ENCODE assay signal across 21 cellular contexts in genomic region chr17:41882756-41883155, GRCh38. TPM values are rescaled to one million over a fixed set of nuclear protein-coding genes. Genes with fewer than 3 reads are reported as not detected.
A peak's percentile ranks its signal among the peaks of the same experiment; 100 is the strongest.
DNase-seq lines count a peak whose midpoint lies in the region; ATAC-seq lines count a peak whose summit lies in the region.
"Had no signal": no experiment of that assay in that cellular context is flagged by ENCODE, and none has a peak within 500 bp of the region (broad histone marks: within the 10 kb centered on the region; RNA-seq: fewer than 3 reads in every experiment).

No MANE protein-coding gene starts in this region.

- H3K27me3 Mint-ChIP-seq in activated naive CD4-positive, alpha-beta T cell treated with anti-CD3 and anti-CD28 coated beads, Interleukin-2, amount 10 ng/mL, durations not matched to agents 7 days and 5 days = no peaks in the 10 kb centered on the region
- no peaks in the 10 kb centered on the region for H3K27me3 Mint-ChIP-seq in activated T-helper 2 cell treated with anti-CD3 and anti-CD28 coated beads, Interferon-gamma antibody, Interleukin-2, Interleukin-4, amounts not matched to agents 10 μg/mL and 5 μg/mL and 100 μg/mL, durations not matched to agents 14 hours and 24 hours and 36 hours (ENCODE audit: low read depth)
- H3K27me3 Mint-ChIP-seq in stimulated activated naive B cell treated with anti-CD40 and anti-IgM and Interleukin-4, amounts not matched to agents 10 μg/mL and 1 μg/mL and 100 μg/mL, for 72 hours = no peaks in the 10 kb centered on the region
- H3K27me3 Mint-ChIP-seq: B cell had no signal

- H3K9me3 Mint-ChIP-seq in activated naive CD4-positive, alpha-beta T cell treated with anti-CD3 and anti-CD28 coated beads, Interleukin-2, amount 10 ng/mL, durations not matched to agents 7 days and 5 days = no peaks in the 10 kb centered on the region
- no peaks in the 10 kb centered on the region for H3K9me3 Mint-ChIP-seq in activated T-helper 2 cell treated with anti-CD3 and anti-CD28 coated beads, Interferon-gamma antibody, Interleukin-2, Interleukin-4, amounts not matched to agents 10 μg/mL and 5 μg/mL and 100 μg/mL, durations not matched to agents 14 hours and 24 hours and 36 hours
- no peaks in the 10 kb centered on the region for H3K9me3 Mint-ChIP-seq in stimulated activated naive B cell treated with anti-CD40 and anti-IgM and Interleukin-4, amounts not matched to agents 10 μg/mL and 1 μg/mL and 100 μg/mL, for 72 hours

- CTCF ChIA-PET in activated naive CD4-positive, alpha-beta T cell treated with anti-CD3 and anti-CD28 coated beads, Interleukin-2, amount 10 ng/mL, durations not matched to agents 7 days and 5 days (lab: Charles Lee) = interaction anchor here (0.6 kb wide), 1 partner anchor 157 kb away, joined by 3 read pairs; no protein-coding TSS in a partner anchor

- no peak for DNase-seq in activated naive CD4-positive, alpha-beta T cell treated with anti-CD3 and anti-CD28 coated beads, Interleukin-2, amount 10 ng/mL, durations not matched to agents 7 days and 5 days
- DNase-seq in activated naive CD4-positive, alpha-beta T cell treated with Interleukin-2 at 50 U/mL for 16 hours = no peak
- peak; percentile 28 for DNase-seq in NCI-H82 treated with DMSO at 0.1 percent for 48 hours (lab: John Stamatoyannopoulos, UW; ENCODE audit: unreplicated experiment)
- no peak for DNase-seq in activated T-helper 2 cell treated with anti-CD3 and anti-CD28 coated beads, Interferon-gamma antibody, Interleukin-2, Interleukin-4, amounts not matched to agents 10 μg/mL and 5 μg/mL and 100 μg/mL, durations not matched to agents 14 hours and 24 hours and 36 hours (ENCODE audit: low spot score)
- DNase-seq in stimulated activated naive B cell treated with anti-CD40 and anti-IgM and Interleukin-4, amounts not matched to agents 10 μg/mL and 1 μg/mL and 100 μg/mL, for 72 hours = no peak
- DNase-seq in SHP77 treated with DMSO at 0.1 percent for 48 hours (lab: John Stamatoyannopoulos, UW) = no peak
- no peak for DNase-seq in AML-193 (lab: John Stamatoyannopoulos, UW)
- DNase-seq: DMS79 treated with DMSO at 0.1 percent for 48 hours; GM23248; KG1; NCI-H1092 treated with DMSO at 0.1 percent for 48 hours; NCI-H1436 treated with DMSO at 0.1 percent for 48 hours; NCI-H1930; NCI-H510A; NK-92 treated with Interleukin-12 subunit alpha and Interleukin-12 subunit beta, amount 100 ng/mL, for 24 hours; SJCRH30 had no signal

- H3K4me3 Mint-ChIP-seq in activated naive CD4-positive, alpha-beta T cell treated with anti-CD3 and anti-CD28 coated beads, Interleukin-2, amount 10 ng/mL, durations not matched to agents 7 days and 5 days = no peak overlapping the region
- H3K4me3 Mint-ChIP-seq in activated T-helper 2 cell treated with anti-CD3 and anti-CD28 coated beads, Interferon-gamma antibody, Interleukin-2, Interleukin-4, amounts not matched to agents 10 μg/mL and 5 μg/mL and 100 μg/mL, durations not matched to agents 14 hours and 24 hours and 36 hours (ENCODE audit: low read depth) = no peak overlapping the region
- H3K4me3 Mint-ChIP-seq in stimulated activated naive B cell treated with anti-CD40 and anti-IgM and Interleukin-4, amounts not matched to agents 10 μg/mL and 1 μg/mL and 100 μg/mL, for 72 hours = no peak overlapping the region
- H3K4me3 Mint-ChIP-seq: B cell, CD14-positive monocyte had no signal

- intact Hi-C loops in activated T-helper 2 cell treated with anti-CD3 and anti-CD28 coated beads, Interferon-gamma antibody, Interleukin-2, Interleukin-4, amounts not matched to agents 10 μg/mL and 5 μg/mL and 100 μg/mL, durations not matched to agents 14 hours and 24 hours and 36 hours (cut with micrococcal nuclease) = no loop called here

- no peak for ATAC-seq in stimulated activated naive B cell treated with anti-CD40 and anti-IgM and Interleukin-4, amounts not matched to agents 10 μg/mL and 1 μg/mL and 100 μg/mL, for 72 hours (replicated peaks)
- no peak for ATAC-seq in GM19452 (IDR thresholded peaks at IDR 0.05; ENCODE audit: unreplicated experiment)
- ATAC-seq: Panc1 had no signal

- H3K36me3 Mint-ChIP-seq in activated naive CD4-positive, alpha-beta T cell treated with anti-CD3 and anti-CD28 coated beads, Interleukin-2, amount 10 ng/mL, durations not matched to agents 7 days and 5 days = peaks cover 63% of the 10 kb centered on the region
- H3K36me3 Mint-ChIP-seq in activated T-helper 2 cell treated with anti-CD3 and anti-CD28 coated beads, Interferon-gamma antibody, Interleukin-2, Interleukin-4, amounts not matched to agents 10 μg/mL and 5 μg/mL and 100 μg/mL, durations not matched to agents 14 hours and 24 hours and 36 hours (ENCODE audit: low read depth) = peaks cover 69% of the 10 kb centered on the region
- H3K36me3 Mint-ChIP-seq in stimulated activated naive B cell treated with anti-CD40 and anti-IgM and Interleukin-4, amounts not matched to agents 10 μg/mL and 1 μg/mL and 100 μg/mL, for 72 hours = peaks cover 39 to 60% of the 10 kb centered on the region in 2 donors

- H3K27ac Mint-ChIP-seq in activated naive CD4-positive, alpha-beta T cell treated with anti-CD3 and anti-CD28 coated beads, Interleukin-2, amount 10 ng/mL, durations not matched to agents 7 days and 5 days = peak overlapping the region; percentile 71
- peak overlapping the region; percentile 20 for H3K27ac Mint-ChIP-seq in activated T-helper 2 cell treated with anti-CD3 and anti-CD28 coated beads, Interferon-gamma antibody, Interleukin-2, Interleukin-4, amounts not matched to agents 10 μg/mL and 5 μg/mL and 100 μg/mL, durations not matched to agents 14 hours and 24 hours and 36 hours
- H3K27ac Mint-ChIP-seq in stimulated activated naive B cell treated with anti-CD40 and anti-IgM and Interleukin-4, amounts not matched to agents 10 μg/mL and 1 μg/mL and 100 μg/mL, for 72 hours = peak overlapping the region; percentile 21
- H3K27ac Mint-ChIP-seq: B cell had no signal

- H3K4me1 Mint-ChIP-seq in activated naive CD4-positive, alpha-beta T cell treated with anti-CD3 and anti-CD28 coated beads, Interleukin-2, amount 10 ng/mL, durations not matched to agents 7 days and 5 days = no peaks in the 10 kb centered on the region
- H3K4me1 Mint-ChIP-seq in activated T-helper 2 cell treated with anti-CD3 and anti-CD28 coated beads, Interferon-gamma antibody, Interleukin-2, Interleukin-4, amounts not matched to agents 10 μg/mL and 5 μg/mL and 100 μg/mL, durations not matched to agents 14 hours and 24 hours and 36 hours (ENCODE audit: low read depth) = peaks cover 7% of the 10 kb centered on the region
- H3K4me1 Mint-ChIP-seq in stimulated activated naive B cell treated with anti-CD40 and anti-IgM and Interleukin-4, amounts not matched to agents 10 μg/mL and 1 μg/mL and 100 μg/mL, for 72 hours = peaks cover 4 to 14% of the 10 kb centered on the region in 2 donors
- H3K4me1 Mint-ChIP-seq: CD14-positive monocyte had no signal

RNA-seq across cellular contexts. Expression of gene KLHL11, which starts 17.5 kb away (rescaled TPM):
- 44.3 and 46.0 TPM in 2 replicates for total RNA-seq in activated T-helper 2 cell treated with anti-CD3 and anti-CD28 coated beads, Interferon-gamma antibody, Interleukin-2, Interleukin-4, amounts not matched to agents 10 μg/mL and 5 μg/mL and 100 μg/mL, durations not matched to agents 14 hours and 24 hours and 36 hours

RNA-seq across cellular contexts. Expression of gene ACLY, which starts 36.0 kb away (rescaled TPM):
- total RNA-seq in activated T-helper 2 cell treated with anti-CD3 and anti-CD28 coated beads, Interferon-gamma antibody, Interleukin-2, Interleukin-4, amounts not matched to agents 10 μg/mL and 5 μg/mL and 100 μg/mL, durations not matched to agents 14 hours and 24 hours and 36 hours = 223 and 232 TPM in 2 replicates

RNA-seq across cellular contexts. Expression of gene KLHL10, which starts 45.1 kb away (rescaled TPM):
- 0.16 and 0.23 TPM in 2 replicates for total RNA-seq in activated T-helper 2 cell treated with anti-CD3 and anti-CD28 coated beads, Interferon-gamma antibody, Interleukin-2, Interleukin-4, amounts not matched to agents 10 μg/mL and 5 μg/mL and 100 μg/mL, durations not matched to agents 14 hours and 24 hours and 36 hours
- total RNA-seq: HT1080, SJCRH30 had no signal

RNA-seq across cellular contexts. Expression of gene NT5C3B, which starts 46.7 kb away (rescaled TPM):
- 59.9 and 62.0 TPM in 2 replicates for total RNA-seq in activated T-helper 2 cell treated with anti-CD3 and anti-CD28 coated beads, Interferon-gamma antibody, Interleukin-2, Interleukin-4, amounts not matched to agents 10 μg/mL and 5 μg/mL and 100 μg/mL, durations not matched to agents 14 hours and 24 hours and 36 hours

RNA-seq across cellular contexts. Expression of gene ODAD4, which starts 47.7 kb away (rescaled TPM):
- 0.50 and 0.85 TPM in 2 replicates for total RNA-seq in activated T-helper 2 cell treated with anti-CD3 and anti-CD28 coated beads, Interferon-gamma antibody, Interleukin-2, Interleukin-4, amounts not matched to agents 10 μg/mL and 5 μg/mL and 100 μg/mL, durations not matched to agents 14 hours and 24 hours and 36 hours

Comparison
In these comparisons a context has a peak if more than half of its experiments do, and no peak if none do; other contexts are left out.
1. H3K27ac Mint-ChIP-seq: peak in every context shown above with its lines; median percentile 71 in activated naive CD4-positive, alpha-beta T cell treated with anti-CD3 and anti-CD28 coated beads, Interleukin-2, amount 10 ng/mL, durations not matched to agents 7 days and 5 days; 21 in stimulated activated naive B cell treated with anti-CD40 and anti-IgM and Interleukin-4, amounts not matched to agents 10 μg/mL and 1 μg/mL and 100 μg/mL, for 72 hours; 20 in activated T-helper 2 cell treated with anti-CD3 and anti-CD28 coated beads, Interferon-gamma antibody, Interleukin-2, Interleukin-4, amounts not matched to agents 10 μg/mL and 5 μg/mL and 100 μg/mL, durations not matched to agents 14 hours and 24 hours and 36 hours.